ENCODE assay signal across 23 cellular contexts in genomic region chr1:47711848-47712492, GRCh38.
DNase-seq lines count a peak whose midpoint lies in the region; FAIRE-seq and TF ChIP-seq lines count a peak whose summit lies in the region.
"Had no signal": no experiment of that assay in that cellular context is flagged by ENCODE, and none has a peak within 500 bp of the region (broad histone marks: within the 10 kb centered on the region; RNA-seq: fewer than 3 reads in every experiment).

No MANE protein-coding gene starts in this region.

- H3K4me3 ChIP-seq in MM.1S (ENCODE audit: low read length) = no peak overlapping the region
- no peak overlapping the region for H3K4me3 ChIP-seq in endothelial cell of umbilical vein (replicated peaks in 1 of 3; ENCODE audit: insufficient read depth in 1 of 3, low read depth in 1 of 3, low read length in 3 of 3)
- no peak overlapping the region for H3K4me3 ChIP-seq in stomach
- H3K4me3 ChIP-seq: BLaER1, GM23248 had no signal

- H3K4me1 ChIP-seq in MM.1S (ENCODE audit: low read length) (peaks cover 11% of the 10 kb centered on the region), endothelial cell of umbilical vein (ENCODE audit: control insufficient read depth, extremely low read depth, insufficient read depth, low read length) (peaks cover 7% of the 10 kb centered on the region), stomach (peaks cover 23 to 33% (median 28%) of the 10 kb centered on the region in 4 donors)

- FAIRE-seq in endothelial cell of umbilical vein (lab: Jason Lieb, UNC) = no peak
- FAIRE-seq: G401.6, GM12892, GM19239, H1 had no signal

- H3K4me3 Mint-ChIP-seq in nephron progenitor cell = peak overlapping the region; percentile 1
- H3K4me3 Mint-ChIP-seq: B cell; CD4-positive, CD25-positive, alpha-beta regulatory T cell; CD8-positive, alpha-beta T cell had no signal

- H3K9me3 ChIP-seq in MM.1S (replicated peaks; ENCODE audit: insufficient read depth, low read length) (no peaks in the 10 kb centered on the region), endothelial cell of umbilical vein (replicated peaks; ENCODE audit: control insufficient read depth, insufficient read depth, low read length) (no peaks in the 10 kb centered on the region), stomach (no peaks in the 10 kb centered on the region)
- H3K9me3 ChIP-seq: BLaER1, Caco-2 had no signal

- TF ChIP-seq CTCF in MM.1S (IDR thresholded peaks at IDR 0.05; ENCODE audit: low read length) (no peak), endothelial cell of umbilical vein (IDR thresholded peaks at IDR 0.05; ENCODE audit: extremely low read depth in 1 of 2, insufficient read depth in 1 of 2, low read depth in 1 of 2, low read length in 2 of 2) (no peak), nephron progenitor cell (IDR thresholded peaks at IDR 0.05) (no peak), stomach (IDR thresholded peaks at IDR 0.05) (no peak)

- H3K9me2 ChIP-seq in MM.1S (replicated peaks; ENCODE audit: insufficient read depth, low read length) = no peaks in the 10 kb centered on the region

- H3K4me1 Mint-ChIP-seq in nephron progenitor cell = peaks cover 73% of the 10 kb centered on the region

- dilution Hi-C loops in endothelial cell of umbilical vein (cut with MboI; ENCODE audit: extremely low pct_ligation_motif_present, low sequenced_read_pairs) = no loop called here

- H3K9me3 Mint-ChIP-seq in nephron progenitor cell = no peaks in the 10 kb centered on the region
- H3K9me3 Mint-ChIP-seq: CD8-positive, alpha-beta T cell had no signal

- intact Hi-C loops in endothelial cell of umbilical vein (cut with micrococcal nuclease) = loop anchor here (2.0 to 5.0 kb wide), 2 partner anchors 145 to 533 kb away; no protein-coding TSS in a partner anchor
- intact Hi-C loops in stomach (cut with DNase I; ENCODE audit: low total_unique reads) = loop anchor here (5.0 to 10.0 kb wide), 2 partner anchors 177 to 280 kb away; no protein-coding TSS in a partner anchor

- H3K36me3 ChIP-seq in MM.1S (replicated peaks; ENCODE audit: insufficient read depth, low read length) (no peaks in the 10 kb centered on the region), endothelial cell of umbilical vein (ENCODE audit: control insufficient read depth in 2 of 2, extremely low read depth in 1 of 2, insufficient read depth in 2 of 2, low read length in 2 of 2) (no peaks in the 10 kb centered on the region), stomach (no peaks in the 10 kb centered on the region)
- H3K36me3 ChIP-seq: BLaER1 had no signal

- H3K9ac ChIP-seq in MM.1S (ENCODE audit: low read length) = no peak overlapping the region
- no peak overlapping the region for H3K9ac ChIP-seq in endothelial cell of umbilical vein (replicated peaks; ENCODE audit: extremely low read depth, insufficient read depth, low read length)
- H3K9ac ChIP-seq: BLaER1, GM23248 had no signal

- CTCF ChIA-PET in endothelial cell of umbilical vein (lab: Charles Lee) = interaction anchor here (0.9 to 12.6 kb wide), 4 partner anchors 14 to 277 kb away, joined by 3 to 416 read pairs (median 92); partner anchors contain the start of gene FOXD2

- no peaks in the 10 kb centered on the region for H4K20me1 ChIP-seq in MM.1S (ENCODE audit: insufficient read depth, low read length)
- H4K20me1 ChIP-seq in endothelial cell of umbilical vein (replicated peaks; ENCODE audit: control insufficient read depth, extremely low read depth, insufficient read depth, low read length) = no peaks in the 10 kb centered on the region

- TF ChIP-seq POLR2A in endothelial cell of umbilical vein (IDR thresholded peaks at IDR 0.05; ENCODE audit: low read depth, low read length) (no peak), stomach (IDR thresholded peaks at IDR 0.05) (no peak)

- BruUV-seq in endothelial cell of umbilical vein (replicated peaks; lab: Mats Ljungman, UMichigan) = no TSS peak

- peak overlapping the region; percentile 96; the same call in 1 of the 2 replicates for H3K4me2 ChIP-seq in MM.1S (ENCODE audit: low read depth, low read length)
- no peak overlapping the region for H3K4me2 ChIP-seq in endothelial cell of umbilical vein (ENCODE audit: insufficient read depth, low read length)
- H3K4me2 ChIP-seq: BLaER1 had no signal

- TF ChIP-seq EP300 in stomach (IDR thresholded peaks at IDR 0.05) = no peak

- DNase-seq in MM.1S (peak; percentile 16), NCI-H69 (lab: John Stamatoyannopoulos, UW) (peak; percentile 40), endothelial cell of umbilical vein (ENCODE audit: low read depth, low spot score) (no peak), nephron progenitor cell (no peak), NAMALWA (ENCODE audit: low spot score) (no peak), ureter (ENCODE audit: low spot score) (no peak), stomach (no peak), superior temporal gyrus (ENCODE audit: extremely low spot score) (no peak)
- DNase-seq: Caco-2; CD4-positive, CD25-positive, alpha-beta regulatory T cell; CD8-positive, alpha-beta T cell; DMS153; DND-41; GM23248; H7; HCEC 1CT had no signal

- H3K27ac ChIP-seq in MM.1S (ENCODE audit: low read length) (no peak overlapping the region), endothelial cell of umbilical vein (ENCODE audit: insufficient read depth, low read depth, low read length) (no peak overlapping the region), stomach (no peak overlapping the region)
- H3K27ac ChIP-seq: BLaER1, C4-2B, GM23248 had no signal

- no peaks in the 10 kb centered on the region for H3K9me1 ChIP-seq in endothelial cell of umbilical vein (replicated peaks; ENCODE audit: control insufficient read depth, extremely low read depth, insufficient read depth, low read length)

- no peaks in the 10 kb centered on the region for H3K79me2 ChIP-seq in MM.1S (ENCODE audit: low read length)
- H3K79me2 ChIP-seq in endothelial cell of umbilical vein (ENCODE audit: control insufficient read depth, insufficient read depth, low read length) = no peaks in the 10 kb centered on the region

- H3K27me3 ChIP-seq in MM.1S (replicated peaks; ENCODE audit: insufficient read depth, low read length) = peaks cover 31% of the 10 kb centered on the region
- H3K27me3 ChIP-seq in endothelial cell of umbilical vein (ENCODE audit: control insufficient read depth in 2 of 2, insufficient read depth in 2 of 2, low read length in 2 of 2) = peaks cover 61 to 69% of the 10 kb centered on the region in 2 experiments
- H3K27me3 ChIP-seq in stomach = peaks cover 25 to 99% (median 69%) of the 10 kb centered on the region in 3 donors

- H3K27ac Mint-ChIP-seq in nephron progenitor cell = no peak overlapping the region
- H3K27ac Mint-ChIP-seq: B cell; CD4-positive, CD25-positive, alpha-beta regulatory T cell; CD8-positive, alpha-beta T cell had no signal

- POLR2A ChIA-PET in endothelial cell of umbilical vein (lab: Charles Lee) = no interaction called here

- peaks cover 75% of the 10 kb centered on the region for H3K27me3 Mint-ChIP-seq in nephron progenitor cell (ENCODE audit: low read depth, poor library complexity)

- peaks cover 6% of the 10 kb centered on the region for H3F3A ChIP-seq in MM.1S (ENCODE audit: insufficient read depth, low read length)

- WGBS in stomach, 5 donors = 65 to 76% (median 71%) methylated on average over 5 to 6 of the region's 6 CpGs

- H3K36me3 Mint-ChIP-seq in nephron progenitor cell (ENCODE audit: low read depth) = no peaks in the 10 kb centered on the region
- H3K36me3 Mint-ChIP-seq: CD4-positive, CD25-positive, alpha-beta regulatory T cell; CD8-positive, alpha-beta T cell had no signal

- H2AFZ ChIP-seq in MM.1S (ENCODE audit: low read length) = no peak overlapping the region
- H2AFZ ChIP-seq in endothelial cell of umbilical vein (ENCODE audit: low read depth, low read length) = no peak overlapping the region
- H2AFZ ChIP-seq: GM23248 had no signal

TF ChIP-seq in endothelial cell of umbilical vein, 7 proteins besides CTCF, POLR2A, EP300 and RAD21:
- TF ChIP-seq FOS (IDR thresholded peaks at IDR 0.05; ENCODE audit: borderline replicate concordance, insufficient read depth, low read length) = no peak
- peak; percentile 2 for TF ChIP-seq EZH2 (IDR thresholded peaks at IDR 0.05; ENCODE audit: borderline replicate concordance, low read depth, low read length, severe bottlenecking)

Comparison
In these comparisons a context has a peak if more than half of its experiments do, and no peak if none do; other contexts are left out.
1. DNase-seq: peak in MM.1S (single experiment) and NCI-H69 (single experiment); none in endothelial cell of umbilical vein (single experiment), nephron progenitor cell (single experiment), NAMALWA (single experiment), ureter (single experiment), stomach (single experiment) and superior temporal gyrus (single experiment).